8 cellular contexts compared by ENCODE assay signal in genomic region chr9:77456829-77457437, GRCh38.
DNase-seq lines count a peak whose midpoint lies in the region; ATAC-seq and TF ChIP-seq lines count a peak whose summit lies in the region.

No MANE protein-coding gene starts in this region.

- DNase-seq in EL (peak; percentile 90), RPMI7951 (ENCODE audit: low read depth) (peak; percentile 75), fibroblast of the conjunctiva (ENCODE audit: low read depth) (peak; percentile 84), occipital lobe (lab: John Stamatoyannopoulos, UW) (peak; percentile 62), thyroid gland (peak; percentile 89 to 95)
- DNase-seq in activated T-helper 1 cell treated with anti-CD3 and anti-CD28 coated beads, Interleukin-12 subunit alpha, Interleukin-12 subunit beta, Interleukin-2, Interleukin-4 antibody, amounts not matched to agents 30 ng/mL and 10 ng/mL and 1 ng/mL, durations not matched to agents 14 hours and 24 hours and 36 hours (ENCODE audit: low spot score), result peak; percentile 71

- peak overlapping the region in 2 of 3 donors; percentile 56 to 71 for H3K27ac ChIP-seq in thyroid gland

- peaks cover 25 to 28% of the 10 kb centered on the region in 2 donors for H3K4me1 ChIP-seq in thyroid gland

- no peak overlapping the region for H3K27ac Mint-ChIP-seq in activated T-helper 1 cell treated with anti-CD3 and anti-CD28 coated beads, Interleukin-12 subunit alpha, Interleukin-12 subunit beta, Interleukin-2, Interleukin-4 antibody, amounts not matched to agents 30 ng/mL and 10 ng/mL and 1 ng/mL, durations not matched to agents 14 hours and 24 hours and 36 hours

- TF ChIP-seq EP300 in Ishikawa (IDR thresholded peaks at IDR 0.05; ENCODE audit: borderline replicate concordance), result no peak

- peaks cover 4% of the 10 kb centered on the region for H3K27me3 Mint-ChIP-seq in activated T-helper 1 cell treated with anti-CD3 and anti-CD28 coated beads, Interleukin-12 subunit alpha, Interleukin-12 subunit beta, Interleukin-2, Interleukin-4 antibody, amounts not matched to agents 30 ng/mL and 10 ng/mL and 1 ng/mL, durations not matched to agents 14 hours and 24 hours and 36 hours (ENCODE audit: insufficient read depth)

- peaks cover 25% of the 10 kb centered on the region for H3K4me1 Mint-ChIP-seq in activated T-helper 1 cell treated with anti-CD3 and anti-CD28 coated beads, Interleukin-12 subunit alpha, Interleukin-12 subunit beta, Interleukin-2, Interleukin-4 antibody, amounts not matched to agents 30 ng/mL and 10 ng/mL and 1 ng/mL, durations not matched to agents 14 hours and 24 hours and 36 hours (ENCODE audit: low read depth)

- 19 to 21% methylated on average over 10 of the region's 10 CpGs for WGBS in thyroid gland, 2 donors

- H3K4me3 Mint-ChIP-seq in activated T-helper 1 cell treated with anti-CD3 and anti-CD28 coated beads, Interleukin-12 subunit alpha, Interleukin-12 subunit beta, Interleukin-2, Interleukin-4 antibody, amounts not matched to agents 30 ng/mL and 10 ng/mL and 1 ng/mL, durations not matched to agents 14 hours and 24 hours and 36 hours, result no peak overlapping the region

- H3K4me3 ChIP-seq in thyroid gland (replicated peaks in 1 of 3), result no peak overlapping the region

- intact Hi-C loops in activated T-helper 1 cell treated with anti-CD3 and anti-CD28 coated beads, Interleukin-12 subunit alpha, Interleukin-12 subunit beta, Interleukin-2, Interleukin-4 antibody, amounts not matched to agents 30 ng/mL and 10 ng/mL and 1 ng/mL, durations not matched to agents 14 hours and 24 hours and 36 hours (cut with micrococcal nuclease), result loop anchor here (1.0 to 10.0 kb wide), 7 partner anchors 19 to 778 kb away; partner anchors contain the start of genes CEP78 and VPS13A
- intact Hi-C loops in thyroid gland (cut with DNase I), result loop anchor here (10.0 kb wide), 1 partner anchor 198 kb away; no protein-coding TSS in a partner anchor

- TF ChIP-seq POLR2A in thyroid gland (IDR thresholded peaks at IDR 0.05), result no peak

- no peaks in the 10 kb centered on the region for H3K9me3 ChIP-seq in thyroid gland

- TF ChIP-seq CTCF in thyroid gland (IDR thresholded peaks at IDR 0.05), result peak; percentile 80 to 92 (median 86)

- H3K27me3 ChIP-seq in thyroid gland, result no peaks in the 10 kb centered on the region

- H3K36me3 ChIP-seq in thyroid gland, result no peaks in the 10 kb centered on the region

- ATAC-seq in GM21619 (IDR thresholded peaks at IDR 0.05; ENCODE audit: unreplicated experiment), result peak; percentile 85

- TF ChIP-seq RAD21 in Ishikawa (IDR thresholded peaks at IDR 0.05; ENCODE audit: low read depth), result peak; percentile 68

- H3K36me3 Mint-ChIP-seq in activated T-helper 1 cell treated with anti-CD3 and anti-CD28 coated beads, Interleukin-12 subunit alpha, Interleukin-12 subunit beta, Interleukin-2, Interleukin-4 antibody, amounts not matched to agents 30 ng/mL and 10 ng/mL and 1 ng/mL, durations not matched to agents 14 hours and 24 hours and 36 hours (ENCODE audit: low read depth), result no peaks in the 10 kb centered on the region

- no peaks in the 10 kb centered on the region for H3K9me3 Mint-ChIP-seq in activated T-helper 1 cell treated with anti-CD3 and anti-CD28 coated beads, Interleukin-12 subunit alpha, Interleukin-12 subunit beta, Interleukin-2, Interleukin-4 antibody, amounts not matched to agents 30 ng/mL and 10 ng/mL and 1 ng/mL, durations not matched to agents 14 hours and 24 hours and 36 hours

TF ChIP-seq in Ishikawa, 13 proteins besides CTCF, POLR2A, EP300 and RAD21:
- no peak for TF ChIP-seq MAX (IDR thresholded peaks at IDR 0.05)
- TF ChIP-seq TAF1 (IDR thresholded peaks at IDR 0.05; ENCODE audit: low read depth), result no peak
- TF ChIP-seq, protein P1, sequence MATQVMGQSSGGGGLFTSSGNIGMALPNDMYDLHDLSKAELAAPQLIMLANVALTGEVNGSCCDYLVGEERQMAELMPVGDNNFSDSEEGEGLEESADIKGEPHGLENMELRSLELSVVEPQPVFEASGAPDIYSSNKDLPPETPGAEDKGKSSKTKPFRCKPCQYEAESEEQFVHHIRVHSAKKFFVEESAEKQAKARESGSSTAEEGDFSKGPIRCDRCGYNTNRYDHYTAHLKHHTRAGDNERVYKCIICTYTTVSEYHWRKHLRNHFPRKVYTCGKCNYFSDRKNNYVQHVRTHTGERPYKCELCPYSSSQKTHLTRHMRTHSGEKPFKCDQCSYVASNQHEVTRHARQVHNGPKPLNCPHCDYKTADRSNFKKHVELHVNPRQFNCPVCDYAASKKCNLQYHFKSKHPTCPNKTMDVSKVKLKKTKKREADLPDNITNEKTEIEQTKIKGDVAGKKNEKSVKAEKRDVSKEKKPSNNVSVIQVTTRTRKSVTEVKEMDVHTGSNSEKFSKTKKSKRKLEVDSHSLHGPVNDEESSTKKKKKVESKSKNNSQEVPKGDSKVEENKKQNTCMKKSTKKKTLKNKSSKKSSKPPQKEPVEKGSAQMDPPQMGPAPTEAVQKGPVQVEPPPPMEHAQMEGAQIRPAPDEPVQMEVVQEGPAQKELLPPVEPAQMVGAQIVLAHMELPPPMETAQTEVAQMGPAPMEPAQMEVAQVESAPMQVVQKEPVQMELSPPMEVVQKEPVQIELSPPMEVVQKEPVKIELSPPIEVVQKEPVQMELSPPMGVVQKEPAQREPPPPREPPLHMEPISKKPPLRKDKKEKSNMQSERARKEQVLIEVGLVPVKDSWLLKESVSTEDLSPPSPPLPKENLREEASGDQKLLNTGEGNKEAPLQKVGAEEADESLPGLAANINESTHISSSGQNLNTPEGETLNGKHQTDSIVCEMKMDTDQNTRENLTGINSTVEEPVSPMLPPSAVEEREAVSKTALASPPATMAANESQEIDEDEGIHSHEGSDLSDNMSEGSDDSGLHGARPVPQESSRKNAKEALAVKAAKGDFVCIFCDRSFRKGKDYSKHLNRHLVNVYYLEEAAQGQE (IDR thresholded peaks at IDR 0.05; ENCODE audit: low read depth), result no peak
- TF ChIP-seq FOXM1 (IDR thresholded peaks at IDR 0.05; ENCODE audit: borderline replicate concordance, low read depth), result no peak
- TF ChIP-seq CEBPB (IDR thresholded peaks at IDR 0.05), result no peak
- TF ChIP-seq TCF12 (IDR thresholded peaks at IDR 0.05; ENCODE audit: low read depth), result no peak
- no peak for TF ChIP-seq YY1 (IDR thresholded peaks at IDR 0.05; ENCODE audit: low read depth)
- TF ChIP-seq EGR1 (IDR thresholded peaks at IDR 0.05), result no peak
- no peak for TF ChIP-seq CREB1 (IDR thresholded peaks at IDR 0.05; ENCODE audit: low read depth)
- no peak for TF ChIP-seq ZBTB7A (IDR thresholded peaks at IDR 0.05; ENCODE audit: low read depth)
- TF ChIP-seq, protein P2, sequence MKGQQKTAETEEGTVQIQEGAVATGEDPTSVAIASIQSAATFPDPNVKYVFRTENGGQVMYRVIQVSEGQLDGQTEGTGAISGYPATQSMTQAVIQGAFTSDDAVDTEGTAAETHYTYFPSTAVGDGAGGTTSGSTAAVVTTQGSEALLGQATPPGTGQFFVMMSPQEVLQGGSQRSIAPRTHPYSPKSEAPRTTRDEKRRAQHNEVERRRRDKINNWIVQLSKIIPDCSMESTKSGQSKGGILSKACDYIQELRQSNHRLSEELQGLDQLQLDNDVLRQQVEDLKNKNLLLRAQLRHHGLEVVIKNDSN (IDR thresholded peaks at IDR 0.05), result no peak
- TF ChIP-seq TEAD4 (IDR thresholded peaks at IDR 0.05), result no peak
- no peak for TF ChIP-seq NFIC (IDR thresholded peaks at IDR 0.05)
TF ChIP-seq in Ishikawa: peak in this region for 0.
